ENCODE assay signal across 14 cellular contexts in the genomic region with DNA sequence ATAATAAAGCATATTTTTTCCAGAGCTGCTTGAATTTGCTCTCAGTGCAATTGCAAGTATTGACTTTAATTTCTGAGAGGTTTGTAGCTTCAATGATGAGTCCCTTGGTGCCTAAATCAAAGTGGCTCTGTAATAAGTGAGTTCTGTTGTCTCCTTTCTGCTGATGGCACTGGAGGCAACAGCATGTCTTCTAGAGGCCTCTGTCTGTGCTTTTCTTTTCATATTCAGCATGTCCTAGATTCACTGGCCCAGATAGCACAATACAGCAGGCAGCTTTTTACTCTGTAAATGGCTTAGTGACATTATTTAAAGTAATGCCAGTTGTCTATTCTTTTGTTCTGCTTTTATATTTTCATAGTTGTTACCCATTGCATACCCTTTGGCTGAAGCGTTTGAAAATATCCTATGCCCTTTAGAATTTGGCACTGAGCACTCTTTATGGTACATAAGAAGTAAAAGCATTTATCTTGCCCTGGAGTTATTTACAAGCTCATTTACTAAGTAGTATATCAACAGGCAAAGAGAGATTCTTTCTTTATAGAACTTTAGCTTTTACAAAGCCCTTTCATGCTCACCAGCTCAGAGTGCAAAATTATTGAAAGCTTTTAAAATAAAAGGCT.
"Had no signal": no experiment of that assay in that cellular context is flagged by ENCODE, and none has a peak within 500 bp of the region (broad histone marks: within the 10 kb centered on the region; RNA-seq: fewer than 3 reads in every experiment).

No MANE protein-coding gene starts in this region.

- H3K9me3 ChIP-seq: ascending aorta, upper lobe of right lung had no signal

- DNase-seq: activated CD4-positive, alpha-beta T cell treated with anti-CD3 and anti-CD28 coated beads, Interleukin-2, amount 10 ng/mL, durations not matched to agents 7 days and 5 days; activated CD8-positive, alpha-beta memory T cell treated with anti-CD3 and anti-CD28 coated beads, Interleukin-2, amount 50 U/mL, for 4 hours; activated naive CD4-positive, alpha-beta T cell treated with anti-CD3 and anti-CD28 coated beads, Interleukin-2, amount 10 ng/mL, durations not matched to agents 7 days and 5 days; activated T-cell treated with anti-CD3 and anti-CD28 coated beads, Interleukin-2, amount 50 U/mL, for 4 hours; cerebellar nuclear complex; effector CD8-positive, alpha-beta T cell; mesendoderm; natural killer cell; posterior cingulate gyrus; stimulated activated CD8-positive, alpha-beta memory T cell treated with anti-CD3 and anti-CD28 coated beads, Interleukin-4, amount 100 ng/mL, for 48 hours; stimulated activated naive CD4-positive, alpha-beta T cell; T1000; upper lobe of right lung had no signal

- H3K27me3 ChIP-seq: ascending aorta, upper lobe of right lung had no signal

- ATAC-seq: activated T-cell treated with anti-CD3 and anti-CD28 coated beads, Interleukin-2, amount 50 U/mL, for 4 hours; natural killer cell; upper lobe of right lung had no signal

- H3K4me1 ChIP-seq: ascending aorta, upper lobe of right lung had no signal

- H3K27ac ChIP-seq: ascending aorta, upper lobe of right lung had no signal

- H3K4me3 ChIP-seq: ascending aorta, upper lobe of right lung had no signal

- H3K36me3 ChIP-seq: ascending aorta, upper lobe of right lung had no signal
